In genomic region chr14:93086441-93087055, GRCh38 we compare ENCODE assay signal across 10 cellular contexts. TPM values are rescaled to one million over a fixed set of nuclear protein-coding genes. Genes with fewer than 3 reads are reported as not detected.
A peak's percentile ranks its signal among the peaks of the same experiment; 100 is the strongest.
DNase-seq lines count a peak whose midpoint lies in the region; ATAC-seq and TF ChIP-seq lines count a peak whose summit lies in the region.
"Had no signal": no experiment of that assay in that cellular context is flagged by ENCODE, and none has a peak within 500 bp of the region (broad histone marks: within the 10 kb centered on the region; RNA-seq: fewer than 3 reads in every experiment).

No MANE protein-coding gene starts in this region.

- no peak overlapping the region for H2AFZ ChIP-seq in smooth muscle cell (ENCODE audit: low read depth)

- H3K9me3 ChIP-seq in smooth muscle cell (replicated peaks; ENCODE audit: low read depth) (no peaks in the 10 kb centered on the region), upper lobe of right lung (no peaks in the 10 kb centered on the region)

- no peaks in the 10 kb centered on the region for H3K27me3 Mint-ChIP-seq in activated naive CD8-positive, alpha-beta T cell treated with anti-CD3 and anti-CD28 coated beads, Interleukin-2, amount 50 U/mL, for 24 hours
- H3K27me3 Mint-ChIP-seq: activated B cell treated with CpG ODN at 0.5 μM for 24 hours had no signal

- peaks cover 10% of the 10 kb centered on the region for H3K79me2 ChIP-seq in smooth muscle cell (ENCODE audit: low read depth)

- peak overlapping the region; percentile 70 for H3K27ac Mint-ChIP-seq in activated naive CD8-positive, alpha-beta T cell treated with anti-CD3 and anti-CD28 coated beads, Interleukin-2, amount 50 U/mL, for 24 hours
- H3K27ac Mint-ChIP-seq: activated B cell treated with CpG ODN at 0.5 μM for 24 hours had no signal

- H3K36me3 Mint-ChIP-seq in activated naive CD8-positive, alpha-beta T cell treated with anti-CD3 and anti-CD28 coated beads, Interleukin-2, amount 50 U/mL, for 24 hours (ENCODE audit: low read depth): peaks cover 2% of the 10 kb centered on the region

- intact Hi-C loops in upper lobe of right lung (cut with DNase I): no loop called here

- no peak overlapping the region for H3K4me3 Mint-ChIP-seq in activated naive CD8-positive, alpha-beta T cell treated with anti-CD3 and anti-CD28 coated beads, Interleukin-2, amount 50 U/mL, for 24 hours
- H3K4me3 Mint-ChIP-seq: activated B cell treated with CpG ODN at 0.5 μM for 24 hours had no signal

- DNase-seq in NCI-H345 treated with DMSO at 0.1 percent for 48 hours (lab: John Stamatoyannopoulos, UW; ENCODE audit: unreplicated experiment) (peak; percentile 11), NCI-H345 (lab: John Stamatoyannopoulos, UW) (no peak), smooth muscle cell (lab: John Stamatoyannopoulos, UW; ENCODE audit: unreplicated experiment) (no peak), NCI-H774 (lab: John Stamatoyannopoulos, UW) (no peak), upper lobe of right lung (no peak)
- DNase-seq in activated naive CD8-positive, alpha-beta T cell treated with anti-CD3 and anti-CD28 coated beads, Interleukin-2, amount 50 U/mL, for 24 hours: peak; percentile 48
- no peak for DNase-seq in stimulated activated naive CD4-positive, alpha-beta T cell (lab: John Stamatoyannopoulos, UW)
- DNase-seq: ACHN, activated B cell treated with CpG ODN at 0.5 μM for 24 hours had no signal

- no peaks in the 10 kb centered on the region for H3K9me3 Mint-ChIP-seq in activated naive CD8-positive, alpha-beta T cell treated with anti-CD3 and anti-CD28 coated beads, Interleukin-2, amount 50 U/mL, for 24 hours
- H3K9me3 Mint-ChIP-seq: activated B cell treated with CpG ODN at 0.5 μM for 24 hours had no signal

- H3K4me3 ChIP-seq in smooth muscle cell: no peak overlapping the region
- no peak overlapping the region for H3K4me3 ChIP-seq in upper lobe of right lung

- peak overlapping the region; percentile 10 for H3K4me2 ChIP-seq in smooth muscle cell

- no peaks in the 10 kb centered on the region for H3F3A ChIP-seq in smooth muscle cell (ENCODE audit: low read depth)

- WGBS in smooth muscle cell (ENCODE audit: low lambda C conversion rate): 87% methylated on average over 8 of the region's 8 CpGs

- H3K4me1 ChIP-seq in smooth muscle cell (ENCODE audit: low read depth) (peaks cover 15% of the 10 kb centered on the region), upper lobe of right lung (peaks cover 9% of the 10 kb centered on the region)

- H3K27me3 ChIP-seq in smooth muscle cell (ENCODE audit: low read depth) (no peaks in the 10 kb centered on the region), upper lobe of right lung (no peaks in the 10 kb centered on the region)

- no peak overlapping the region for H3K9ac ChIP-seq in smooth muscle cell (ENCODE audit: low read depth)

- no peak overlapping the region for H3K27ac ChIP-seq in smooth muscle cell (ENCODE audit: low read depth)
- no peak overlapping the region for H3K27ac ChIP-seq in upper lobe of right lung

- H3K4me1 Mint-ChIP-seq in activated naive CD8-positive, alpha-beta T cell treated with anti-CD3 and anti-CD28 coated beads, Interleukin-2, amount 50 U/mL, for 24 hours: peaks cover 60% of the 10 kb centered on the region

- no peaks in the 10 kb centered on the region for H3K36me3 ChIP-seq in smooth muscle cell (ENCODE audit: low read depth)
- no peaks in the 10 kb centered on the region for H3K36me3 ChIP-seq in upper lobe of right lung

- TF ChIP-seq CTCF in smooth muscle cell (IDR thresholded peaks at IDR 0.05; ENCODE audit: borderline replicate concordance, insufficient read depth, poor library complexity, severe bottlenecking): no peak
- no peak for TF ChIP-seq CTCF in upper lobe of right lung (IDR thresholded peaks at IDR 0.05)

- H4K20me1 ChIP-seq in smooth muscle cell (ENCODE audit: low read depth): peaks cover 55% of the 10 kb centered on the region

- ATAC-seq in HG03196 (IDR thresholded peaks at IDR 0.05; ENCODE audit: unreplicated experiment) (peak; percentile 58), upper lobe of right lung (no peak)
- ATAC-seq in activated naive CD8-positive, alpha-beta T cell treated with anti-CD3 and anti-CD28 coated beads, Interleukin-2, amount 50 U/mL, for 24 hours: peak; percentile 76

RNA-seq across cellular contexts. Expression of gene ITPK1, which starts 29.2 kb away (rescaled TPM):
- 9.2 and 17.6 TPM in 2 replicates for total RNA-seq in smooth muscle cell
- polyA plus RNA-seq in smooth muscle cell: 13.3 and 14.2 TPM in 2 replicates
- 96.9 TPM for total RNA-seq in upper lobe of right lung

Comparison
In these comparisons a context has a peak if more than half of its experiments do, and no peak if none do; other contexts are left out.
1. DNase-seq: peak in NCI-H345 treated with DMSO at 0.1 percent for 48 hours (single experiment) and activated naive CD8-positive, alpha-beta T cell treated with anti-CD3 and anti-CD28 coated beads, Interleukin-2, amount 50 U/mL, for 24 hours (single experiment); none in NCI-H345 (single experiment), smooth muscle cell (single experiment), NCI-H774 (single experiment), upper lobe of right lung (single experiment) and stimulated activated naive CD4-positive, alpha-beta T cell (0 of 6).